ENCODE assay signal across 10 cellular contexts in genomic region chr19:13872695-13873389, GRCh38. TPM values are rescaled to one million over a fixed set of nuclear protein-coding genes. Genes with fewer than 3 reads are reported as not detected.
DNase-seq lines count a peak whose midpoint lies in the region; ATAC-seq and TF ChIP-seq lines count a peak whose summit lies in the region.
"Had no signal": no experiment of that assay in that cellular context is flagged by ENCODE, and none has a peak within 500 bp of the region (broad histone marks: within the 10 kb centered on the region; RNA-seq: fewer than 3 reads in every experiment).

No MANE protein-coding gene starts in this region.

- H3K27ac ChIP-seq in heart left ventricle (peak overlapping the region in 2 of 12 donors; percentile 12 to 38), skin epidermis (peak overlapping the region in 4 of 21 experiments; percentile 11 to 51 (median 28))
- H3K27ac ChIP-seq: VCaP had no signal

- peak in 4 of 12 donors; percentile 14 to 25 (median 20) for TF ChIP-seq CTCF in heart left ventricle (IDR thresholded peaks at IDR 0.05)

- ATAC-seq in activated CD4-positive, CD25-positive, alpha-beta regulatory T cell treated with anti-CD3 and anti-CD28 coated beads, Interleukin-2, amount 50 U/mL, for 24 hours: peak; percentile 57 to 71
- ATAC-seq in heart left ventricle (peak; percentile 28 to 70 (median 52)), GM21367 (IDR thresholded peaks at IDR 0.05; ENCODE audit: unreplicated experiment) (no peak), GM18858 (IDR thresholded peaks at IDR 0.05; ENCODE audit: unreplicated experiment) (no peak)

- TF ChIP-seq POLR2A in heart left ventricle (IDR thresholded peaks at IDR 0.05): no peak

- WGBS in heart left ventricle, 4 donors: 2 to 8% (median 5%) methylated on average over 21 to 45 of the region's 45 CpGs

- H3K4me3 ChIP-seq in heart left ventricle (peak overlapping the region; percentile 0 to 50 (median 46)), skin epidermis (peak overlapping the region; percentile 27 to 39 (median 33))

- H3K4me1 ChIP-seq in heart left ventricle: peaks cover 0 to 9% (median 0%) of the 10 kb centered on the region in 12 donors

- H3K36me3 ChIP-seq in heart left ventricle: no peaks in the 10 kb centered on the region

- intact Hi-C loops in heart left ventricle (cut with DNase I): no loop called here

- H3K27me3 ChIP-seq in heart left ventricle: no peaks in the 10 kb centered on the region

- DNase-seq in activated CD4-positive, CD25-positive, alpha-beta regulatory T cell treated with anti-CD3 and anti-CD28 coated beads, Interleukin-2, amount 50 U/mL, for 72 hours: no peak
- peak; percentile 54 for DNase-seq in activated CD8-positive, alpha-beta memory T cell treated with anti-CD3 and anti-CD28 coated beads, Interleukin-2, amount 50 U/mL, for 4 hours
- DNase-seq in heart left ventricle (peak in 3 of 5 donors; percentile 24 to 50 (median 45)), mucosa of gallbladder (ENCODE audit: low spot score) (no peak)

- H3K9me3 ChIP-seq in heart left ventricle: no peaks in the 10 kb centered on the region

RNA-seq across cellular contexts. Expression of gene NANOS3, which starts 4.1 kb away (rescaled TPM):
- 1 to 10 TPM in 3 of 9 donors, under 1 TPM in 1, not detected in 5; 0.83 to 1.3 (median 1.1) TPM for total RNA-seq in heart left ventricle
- 1 to 10 TPM in 1 of 2 donors, under 1 TPM in 1; 0.36 to 1.7 TPM for polyA plus RNA-seq in heart left ventricle
- total RNA-seq in mucosa of gallbladder: 0.75 TPM
- total RNA-seq: skeletal muscle tissue had no signal

RNA-seq across cellular contexts. Expression of gene BRME1, which starts 33.1 kb away (rescaled TPM):
- total RNA-seq in heart left ventricle (1 to 10 TPM in 1 of 9 donors, under 1 TPM in 6, not detected in 2; 0.23 to 1.2 (median 0.70) TPM), mucosa of gallbladder (2.6 TPM)
- 1 to 10 TPM in 1 of 2 donors, under 1 TPM in 1; 0.46 to 1.2 TPM for polyA plus RNA-seq in heart left ventricle

RNA-seq across cellular contexts. Expression of gene CC2D1A, which starts 33.2 kb away (rescaled TPM):
- total RNA-seq in heart left ventricle (10 to 100 TPM; 14.4 to 36.3 (median 19.2) TPM), mucosa of gallbladder (57.1 TPM)
- polyA plus RNA-seq in heart left ventricle: 10 to 100 TPM; 19.5 to 29.2 TPM

Comparison
In these comparisons a context has a peak if more than half of its experiments do, and no peak if none do; other contexts are left out.
1. ATAC-seq: peak in activated CD4-positive, CD25-positive, alpha-beta regulatory T cell treated with anti-CD3 and anti-CD28 coated beads, Interleukin-2, amount 50 U/mL, for 24 hours (2 of 2) and heart left ventricle (4 of 4); none in GM21367 (single experiment) and GM18858 (single experiment).
2. DNase-seq: peak in activated CD8-positive, alpha-beta memory T cell treated with anti-CD3 and anti-CD28 coated beads, Interleukin-2, amount 50 U/mL, for 4 hours (single experiment) and heart left ventricle (3 of 5); none in activated CD4-positive, CD25-positive, alpha-beta regulatory T cell treated with anti-CD3 and anti-CD28 coated beads, Interleukin-2, amount 50 U/mL, for 72 hours (single experiment) and mucosa of gallbladder (single experiment).